8 cellular contexts compared by ENCODE assay signal in genomic region chr19:51926784-51927741, GRCh38. TPM values are rescaled to one million over a fixed set of nuclear protein-coding genes. Genes with fewer than 3 reads are reported as not detected.
A peak's percentile ranks its signal among the peaks of the same experiment; 100 is the strongest.
DNase-seq lines count a peak whose midpoint lies in the region; ATAC-seq and TF ChIP-seq lines count a peak whose summit lies in the region.

TSS of gene ZNF613 (plus strand) at chr19:51927472. CDS start at chr19:51936221, 8,749 bp downstream.

- H4K5ac ChIP-seq in IMR-90 (ENCODE audit: low read depth, low read length), result peak within 1 kb of the TSS; percentile 92

- peak within 1 kb of the TSS; percentile 88 for H3K9ac ChIP-seq in IMR-90 (ENCODE audit: low read depth, low read length)
- peak within 1 kb of the TSS; percentile 86 for H3K9ac ChIP-seq in muscle layer of colon (ENCODE audit: low read length)

- peak within 1 kb of the TSS; percentile 56 for H2AK9ac ChIP-seq in IMR-90 (replicated peaks; ENCODE audit: low read depth, low read length, poor library complexity)

- peaks cover 5% of the 10 kb centered on the region for H3K36me3 ChIP-seq in IMR-90 (ENCODE audit: control insufficient read depth, insufficient read depth, low read length)
- H3K36me3 ChIP-seq in esophagus muscularis mucosa, result peaks cover 15 to 25% (median 21%) of the 10 kb centered on the region in 4 donors
- peaks cover 7% of the 10 kb centered on the region for H3K36me3 ChIP-seq in muscle layer of colon (ENCODE audit: insufficient read depth, low read length)

- 0 out of 3 replicates have a peak within 1 kb of the TSS, but pooled peaks have one; percentile 49 for H2BK15ac ChIP-seq in IMR-90 (ENCODE audit: low read depth, low read length)

- POLR2A ChIA-PET in IMR-90 (lab: Charles Lee; ENCODE audit: unreplicated experiment), result no interaction called here

- H3K9me3 ChIP-seq in IMR-90 (ENCODE audit: control insufficient read depth, insufficient read depth, low read length) (peaks cover 12% of the 10 kb centered on the region), esophagus muscularis mucosa (peaks cover 0 to 26% (median 17%) of the 10 kb centered on the region in 4 donors), muscle layer of colon (ENCODE audit: low read length) (peaks cover 11% of the 10 kb centered on the region)

- TF ChIP-seq EP300 in esophagus muscularis mucosa (IDR thresholded peaks at IDR 0.05), result no peak

- H2AFZ ChIP-seq in IMR-90 (replicated peaks; ENCODE audit: low read length, poor library complexity), result peak within 1 kb of the TSS; percentile 94

- peak within 1 kb of the TSS; percentile 83 for H3K27ac ChIP-seq in IMR-90 (ENCODE audit: insufficient read depth, low read length)
- peak within 1 kb of the TSS; percentile 82 to 90 (median 86) for H3K27ac ChIP-seq in esophagus muscularis mucosa (replicated peaks in 1 of 4)
- H3K27ac ChIP-seq in muscle layer of colon (ENCODE audit: low read depth, low read length), result peak within 1 kb of the TSS; percentile 82

- DNase-seq in Caki2 (ENCODE audit: low read depth) (peak; percentile 86), IMR-90 (peak; percentile 94), OCI-M2 (lab: John Stamatoyannopoulos, UW; ENCODE audit: unreplicated experiment) (peak; percentile 69), esophagus muscularis mucosa (ENCODE audit: extremely low spot score) (peak; percentile 96)
- peak; percentile 90 to 92 for DNase-seq in activated T-cell treated with anti-CD3 and anti-CD28 coated beads, Interleukin-2, amount 50 U/mL, for 48 hours
- peak; percentile 66 to 80 for DNase-seq in stimulated activated CD8-positive, alpha-beta memory T cell treated with anti-CD3 and anti-CD28 coated beads, Interleukin-7, amount 100 ng/mL, for 1 hour (ENCODE audit: low read depth in 2 of 2)

- intact Hi-C loops in IMR-90 (cut with micrococcal nuclease) (loop anchor here (10.0 kb wide), 1 partner anchor 308 kb away; no protein-coding TSS in a partner anchor), esophagus muscularis mucosa (cut with DNase I) (loop anchor here (2.0 to 5.0 kb wide), 3 partner anchors 22 to 60 kb away; partner anchors contain the start of genes ZNF350, ZNF577 and ZNF649)

- peak within 1 kb of the TSS; percentile 90 for H2BK120ac ChIP-seq in IMR-90 (ENCODE audit: low read depth, low read length)

- WGBS in IMR-90 (ENCODE audit: extremely low coverage in 2 of 2, insufficient read length in 1 of 2), 2 experiments, result 2% methylated on average over 18 of the region's 52 CpGs; no CpG with 5 or more reads in 1 of the 2 experiments
- WGBS in esophagus muscularis mucosa, result under 1% methylated on average over 52 of the region's 52 CpGs

- no TSS peak for BruUV-seq in IMR-90 (replicated peaks; lab: Mats Ljungman, UMichigan)

- peak within 1 kb of the TSS; percentile 83 for H2BK5ac ChIP-seq in IMR-90 (ENCODE audit: low read depth, low read length, poor library complexity, severe bottlenecking)

- H3K23ac ChIP-seq in IMR-90 (ENCODE audit: low read depth, low read length), result peak within 1 kb of the TSS; percentile 88

- H3K4ac ChIP-seq in IMR-90 (ENCODE audit: low read depth, low read length), result peak within 1 kb of the TSS; percentile 89

- no peak for TF ChIP-seq RAD21 in IMR-90 (IDR thresholded peaks at IDR 0.05; ENCODE audit: low read length)

- peak within 1 kb of the TSS; percentile 85 for H3K4me2 ChIP-seq in IMR-90 (ENCODE audit: low read depth, low read length)

- dilution Hi-C loops in IMR-90 (cut with HindIII; ENCODE audit: low sequenced_read_pairs, unreplicated experiment), result no loop called here

- in situ Hi-C loops in Caki2 (cut with HindIII; ENCODE audit: low pct_unique_long_range_greater_than_20kb, low sequenced_read_pairs), result no loop called here
- in situ Hi-C loops in IMR-90 (cut with MboI; ENCODE audit: low sequenced_read_pairs), result no loop called here

- H3K27me3 ChIP-seq in IMR-90 (ENCODE audit: control insufficient read depth, insufficient read depth, low read length) (no peaks in the 10 kb centered on the region), esophagus muscularis mucosa (no peaks in the 10 kb centered on the region), muscle layer of colon (ENCODE audit: control insufficient read depth in 1 of 2, insufficient read depth in 2 of 2, low read length in 2 of 2) (no peaks in the 10 kb centered on the region)

- no peaks in the 10 kb centered on the region for H3K4me1 ChIP-seq in IMR-90 (ENCODE audit: control insufficient read depth, insufficient read depth, low read length)
- peaks cover 10 to 17% (median 15%) of the 10 kb centered on the region in 4 donors for H3K4me1 ChIP-seq in esophagus muscularis mucosa
- H3K4me1 ChIP-seq in muscle layer of colon (ENCODE audit: insufficient read depth, low read length), result peaks cover 10% of the 10 kb centered on the region

- no peaks in the 10 kb centered on the region for H3K9me1 ChIP-seq in IMR-90 (ENCODE audit: insufficient read depth, low read length)

- H4K20me1 ChIP-seq in IMR-90 (ENCODE audit: insufficient read depth, low read length), result no peaks in the 10 kb centered on the region

- no peak for TF ChIP-seq POLR2A in IMR-90 (IDR thresholded peaks at IDR 0.05; ENCODE audit: low read depth, low read length)
- no peak for TF ChIP-seq POLR2A in esophagus muscularis mucosa (IDR thresholded peaks at IDR 0.05; ENCODE audit: low read depth)

- H3K79me1 ChIP-seq in IMR-90 (ENCODE audit: low read depth in 1 of 2, low read length in 2 of 2), result peaks cover 10 to 14% of the 10 kb centered on the region in 2 experiments

- H3K56ac ChIP-seq in IMR-90 (ENCODE audit: extremely low read depth, insufficient read depth, low read length), result peak within 1 kb of the TSS; percentile 89

- peak within 1 kb of the TSS; percentile 93 for H4K91ac ChIP-seq in IMR-90 (ENCODE audit: insufficient read depth, low read depth, low read length)

- H3K4me3 ChIP-seq in IMR-90 (ENCODE audit: insufficient read depth, low read depth, low read length) (peak within 1 kb of the TSS; percentile 76), esophagus muscularis mucosa (peak within 1 kb of the TSS; percentile 66 to 89 (median 85)), muscle layer of colon (ENCODE audit: low read depth in 1 of 2, low read length in 2 of 2) (peak within 1 kb of the TSS; percentile 89 to 92)

- H2BK20ac ChIP-seq in IMR-90 (ENCODE audit: low read depth, low read length), result peak within 1 kb of the TSS; percentile 65; the same call in 1 of the 2 replicates

- H2AK5ac ChIP-seq in IMR-90 (ENCODE audit: low read depth, low read length), result no peak within 1 kb of the TSS

- H3K14ac ChIP-seq in IMR-90 (replicated peaks; ENCODE audit: low read depth, low read length), result peak within 1 kb of the TSS; percentile 90

- CTCF ChIA-PET in IMR-90 (lab: Yijun Ruan, JAX), result no interaction called here

- peak within 1 kb of the TSS; percentile 50 to 98 for H4K8ac ChIP-seq in IMR-90 (ENCODE audit: low read depth in 2 of 2, low read length in 2 of 2)

- ATAC-seq in GM21423 (IDR thresholded peaks at IDR 0.05; ENCODE audit: unreplicated experiment) (peak; percentile 82), IMR-90 (ENCODE audit: low read depth) (peak; percentile 96)

- H3K18ac ChIP-seq in IMR-90 (ENCODE audit: low read depth, low read length), result peak within 1 kb of the TSS; percentile 85

- TF ChIP-seq CTCF in IMR-90 (conservative IDR thresholded peaks at IDR 0.05; ENCODE audit: low read depth, low read length), result 0 out of 2 replicates have a peak, but pooled peaks have one; percentile 3
- TF ChIP-seq CTCF in esophagus muscularis mucosa (IDR thresholded peaks at IDR 0.05), result peak in 2 of 3 experiments; percentile 4 to 15

TF ChIP-seq in IMR-90, 13 proteins besides CTCF, POLR2A, EP300 and RAD21:
- TF ChIP-seq RCOR1 (IDR thresholded peaks at IDR 0.05; ENCODE audit: insufficient replicate concordance, low read length), result no peak
- TF ChIP-seq MAZ (IDR thresholded peaks at IDR 0.05; ENCODE audit: borderline replicate concordance, low read depth, low read length), result no peak; the same call in 1 of the 2 replicates
- no peak for TF ChIP-seq NFE2L2 (IDR thresholded peaks at IDR 0.05; ENCODE audit: low read depth, low read length)

RNA-seq across cellular contexts. Expression of gene ZNF613, which starts in this region (rescaled TPM):
- total RNA-seq in Caki2 (2014; rRNA removed; shearing (Covaris generic); ENCODE audit: low replicate concordance), result 0.78 and 4.4 TPM in 2 replicates
- total RNA-seq in IMR-90 (2012; rRNA removed), result 7.8 and 10.4 TPM in 2 replicates
- 2.3 and 3.3 TPM in 2 replicates for polyA plus RNA-seq in IMR-90 (2012; rRNA removed)
- polyA plus RNA-seq in IMR-90 (2012; cell fraction: cytosol; rRNA removed), result 0.73 and 0.78 TPM in 2 replicates
- 0.60 and 3.6 TPM in 2 replicates for polyA plus RNA-seq in IMR-90 (2012; cell fraction: nucleus; rRNA removed; ENCODE audit: low replicate concordance)
- total RNA-seq in esophagus muscularis mucosa, result 1 to 10 TPM; 4.2 to 8.3 (median 5.5) TPM

Comparison
In these comparisons a context has a peak if more than half of its experiments do, and no peak if none do; other contexts are left out.
1. Peak in every context shown above with its lines: DNase-seq, ATAC-seq, H3K4me3 ChIP-seq and H3K27ac ChIP-seq.